Comparison of ENCODE assay signal across 2 cellular contexts in the genomic region with DNA sequence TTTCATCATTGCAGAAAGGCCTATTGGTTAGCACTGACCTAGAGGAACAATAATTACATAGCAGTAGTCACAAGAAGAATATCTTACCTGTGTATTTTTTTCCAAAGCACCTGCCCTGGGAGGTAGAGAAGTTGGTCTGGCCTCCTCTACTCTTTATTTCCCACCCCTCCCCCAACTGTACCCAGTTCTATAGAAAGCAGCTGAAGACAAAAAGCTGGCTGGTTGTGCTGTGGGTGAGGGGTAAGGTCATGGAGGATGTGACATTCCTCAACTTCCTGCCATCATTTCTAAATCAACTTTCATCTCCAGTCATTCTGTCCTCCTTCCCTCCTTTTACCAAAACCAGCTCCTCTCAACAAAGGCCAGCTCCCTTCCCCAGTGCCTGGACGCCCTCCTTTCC.
TF ChIP-seq lines count a peak whose summit lies in the region.

No MANE protein-coding gene starts in this region.

TF ChIP-seq in HEK293, 187 proteins besides CTCF, POLR2A, EP300 and RAD21 (continued from another document):
- TF ChIP-seq, protein P1, sequence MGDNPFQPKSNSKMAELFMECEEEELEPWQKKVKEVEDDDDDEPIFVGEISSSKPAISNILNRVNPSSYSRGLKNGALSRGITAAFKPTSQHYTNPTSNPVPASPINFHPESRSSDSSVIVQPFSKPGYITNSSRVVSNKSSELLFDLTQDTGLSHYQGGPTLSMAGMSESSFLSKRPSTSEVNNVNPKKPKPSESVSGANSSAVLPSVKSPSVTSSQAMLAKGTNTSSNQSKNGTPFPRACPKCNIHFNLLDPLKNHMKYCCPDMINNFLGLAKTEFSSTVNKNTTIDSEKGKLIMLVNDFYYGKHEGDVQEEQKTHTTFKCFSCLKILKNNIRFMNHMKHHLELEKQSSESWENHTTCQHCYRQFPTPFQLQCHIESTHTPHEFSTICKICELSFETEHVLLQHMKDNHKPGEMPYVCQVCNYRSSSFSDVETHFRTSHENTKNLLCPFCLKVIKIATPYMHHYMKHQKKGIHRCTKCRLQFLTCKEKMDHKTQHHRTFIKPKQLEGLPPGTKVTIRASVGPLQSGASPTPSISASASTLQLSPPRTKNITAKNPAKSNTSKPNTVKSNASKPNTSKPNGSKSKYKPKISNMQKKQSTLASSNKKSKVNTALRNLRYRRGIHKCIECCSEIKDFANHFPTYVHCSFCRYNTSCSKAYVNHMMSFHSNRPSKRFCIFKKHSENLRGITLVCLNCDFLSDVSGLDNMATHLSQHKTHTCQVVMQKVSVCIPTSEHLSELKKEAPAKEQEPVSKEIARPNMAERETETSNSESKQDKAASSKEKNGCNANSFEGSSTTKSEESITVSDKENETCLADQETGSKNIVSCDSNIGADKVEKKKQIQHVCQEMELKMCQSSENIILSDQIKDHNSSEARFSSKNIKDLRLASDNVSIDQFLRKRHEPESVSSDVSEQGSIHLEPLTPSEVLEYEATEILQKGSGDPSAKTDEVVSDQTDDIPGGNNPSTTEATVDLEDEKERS (tag by site-specific recombination; IDR thresholded peaks at IDR 0.05), result no peak
- no peak for TF ChIP-seq ZNF664 (tag by site-specific recombination; IDR thresholded peaks at IDR 0.05)
- peak; percentile 36; the same call in 1 of the 2 replicates for TF ChIP-seq ZNF585B (tag by site-specific recombination; IDR thresholded peaks at IDR 0.05)
- TF ChIP-seq GLIS2 (tag by site-specific recombination; IDR thresholded peaks at IDR 0.05), result no peak

TF ChIP-seq in WTC11, 78 proteins besides CTCF, POLR2A, EP300 and RAD21 (continued from another document):
- TF ChIP-seq, protein P2, sequence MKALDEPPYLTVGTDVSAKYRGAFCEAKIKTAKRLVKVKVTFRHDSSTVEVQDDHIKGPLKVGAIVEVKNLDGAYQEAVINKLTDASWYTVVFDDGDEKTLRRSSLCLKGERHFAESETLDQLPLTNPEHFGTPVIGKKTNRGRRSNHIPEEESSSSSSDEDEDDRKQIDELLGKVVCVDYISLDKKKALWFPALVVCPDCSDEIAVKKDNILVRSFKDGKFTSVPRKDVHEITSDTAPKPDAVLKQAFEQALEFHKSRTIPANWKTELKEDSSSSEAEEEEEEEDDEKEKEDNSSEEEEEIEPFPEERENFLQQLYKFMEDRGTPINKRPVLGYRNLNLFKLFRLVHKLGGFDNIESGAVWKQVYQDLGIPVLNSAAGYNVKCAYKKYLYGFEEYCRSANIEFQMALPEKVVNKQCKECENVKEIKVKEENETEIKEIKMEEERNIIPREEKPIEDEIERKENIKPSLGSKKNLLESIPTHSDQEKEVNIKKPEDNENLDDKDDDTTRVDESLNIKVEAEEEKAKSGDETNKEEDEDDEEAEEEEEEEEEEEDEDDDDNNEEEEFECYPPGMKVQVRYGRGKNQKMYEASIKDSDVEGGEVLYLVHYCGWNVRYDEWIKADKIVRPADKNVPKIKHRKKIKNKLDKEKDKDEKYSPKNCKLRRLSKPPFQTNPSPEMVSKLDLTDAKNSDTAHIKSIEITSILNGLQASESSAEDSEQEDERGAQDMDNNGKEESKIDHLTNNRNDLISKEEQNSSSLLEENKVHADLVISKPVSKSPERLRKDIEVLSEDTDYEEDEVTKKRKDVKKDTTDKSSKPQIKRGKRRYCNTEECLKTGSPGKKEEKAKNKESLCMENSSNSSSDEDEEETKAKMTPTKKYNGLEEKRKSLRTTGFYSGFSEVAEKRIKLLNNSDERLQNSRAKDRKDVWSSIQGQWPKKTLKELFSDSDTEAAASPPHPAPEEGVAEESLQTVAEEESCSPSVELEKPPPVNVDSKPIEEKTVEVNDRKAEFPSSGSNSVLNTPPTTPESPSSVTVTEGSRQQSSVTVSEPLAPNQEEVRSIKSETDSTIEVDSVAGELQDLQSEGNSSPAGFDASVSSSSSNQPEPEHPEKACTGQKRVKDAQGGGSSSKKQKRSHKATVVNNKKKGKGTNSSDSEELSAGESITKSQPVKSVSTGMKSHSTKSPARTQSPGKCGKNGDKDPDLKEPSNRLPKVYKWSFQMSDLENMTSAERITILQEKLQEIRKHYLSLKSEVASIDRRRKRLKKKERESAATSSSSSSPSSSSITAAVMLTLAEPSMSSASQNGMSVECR (CRISPR knock-in tag; IDR thresholded peaks at IDR 0.05; ENCODE audit: borderline replicate concordance), result no peak
